In the genomic region with DNA sequence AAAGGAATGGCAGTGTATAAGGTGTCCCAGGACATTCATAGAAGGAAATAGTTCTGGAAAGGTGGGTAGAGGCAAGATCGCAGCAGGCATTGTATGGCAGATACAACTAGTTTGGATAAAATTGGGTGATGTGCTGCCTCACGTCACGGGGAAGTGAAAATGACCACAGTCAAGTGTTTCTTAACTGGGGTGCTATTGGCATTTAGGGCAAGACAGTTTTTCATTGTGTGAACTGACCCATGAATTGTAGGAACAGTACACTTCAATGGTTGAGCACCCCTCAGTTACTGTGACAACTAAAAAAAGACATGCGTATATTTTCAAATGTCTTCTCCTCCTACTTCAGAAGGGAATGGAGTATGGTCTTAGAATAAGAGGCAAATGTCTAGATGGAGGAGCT, we compare ENCODE assay signal across 15 cellular contexts. TPM values are rescaled to one million over a fixed set of nuclear protein-coding genes. Genes with fewer than 3 reads are reported as not detected.
DNase-seq lines count a peak whose midpoint lies in the region; ATAC-seq and TF ChIP-seq lines count a peak whose summit lies in the region.
"Had no signal": no experiment of that assay in that cellular context is flagged by ENCODE, and none has a peak within 500 bp of the region (broad histone marks: within the 10 kb centered on the region; RNA-seq: fewer than 3 reads in every experiment).

No MANE protein-coding gene starts in this region.

- no peak for DNase-seq in CD14-positive monocyte (ENCODE audit: low spot score)
- DNase-seq in memory B cell (ENCODE audit: low spot score in 2 of 2), result peak in 1 of 2 donors; percentile 25
- DNase-seq in NCI-H1417 treated with DMSO at 0.1 percent for 48 hours (lab: John Stamatoyannopoulos, UW), result no peak
- no peak for DNase-seq in transverse colon
- DNase-seq in esophagus squamous epithelium (lab: John Stamatoyannopoulos, UW), result no peak
- DNase-seq: Caco-2; CD4-positive, CD25-positive, alpha-beta regulatory T cell; NCI-H1092 treated with DMSO at 0.1 percent for 48 hours; NCI-H510A treated with DMSO at 0.1 percent for 48 hours; NCI-H774 had no signal

- ATAC-seq in HG03439 (IDR thresholded peaks at IDR 0.05; ENCODE audit: unreplicated experiment) (peak; percentile 53), memory B cell (ENCODE audit: low read depth) (peak; percentile 97), HG02571 (IDR thresholded peaks at IDR 0.05; ENCODE audit: unreplicated experiment) (no peak)

- peak overlapping the region; percentile 25; the same call in 1 of the 2 replicates for H3K4me2 ChIP-seq in OCI-LY3 (ENCODE audit: low read length)
- H3K4me2 ChIP-seq: KMS-11 had no signal

- peaks cover 0 to 4% (median 3%) of the 10 kb centered on the region in 3 donors for H3K27me3 Mint-ChIP-seq in CD14-positive monocyte (ENCODE audit: low read depth in 3 of 3)
- H3K27me3 Mint-ChIP-seq in memory B cell, result no peaks in the 10 kb centered on the region
- H3K27me3 Mint-ChIP-seq: CD4-positive, CD25-positive, alpha-beta regulatory T cell had no signal

- H3K27ac ChIP-seq in OCI-LY3 (ENCODE audit: low read length), result no peak overlapping the region
- H3K27ac ChIP-seq in transverse colon, result no peak overlapping the region
- no peak overlapping the region for H3K27ac ChIP-seq in esophagus squamous epithelium
- H3K27ac ChIP-seq: KMS-11, Peyer's patch had no signal

- in situ Hi-C loops in transverse colon (cut with MboI; ENCODE audit: low pct_ligation_motif_present in 1 of 4, low pct_unique_long_range_greater_than_20kb in 1 of 4, low sequenced_read_pairs in 3 of 4), result no loop called here

- H3K27me3 ChIP-seq in OCI-LY3 (ENCODE audit: low read depth, low read length), result no peaks in the 10 kb centered on the region
- H3K27me3 ChIP-seq in transverse colon, result no peaks in the 10 kb centered on the region
- H3K27me3 ChIP-seq in esophagus squamous epithelium, result peaks cover 0 to 3% (median 0%) of the 10 kb centered on the region in 4 donors
- H3K27me3 ChIP-seq: Peyer's patch had no signal

- no peak overlapping the region for H3K9ac ChIP-seq in OCI-LY3 (ENCODE audit: low read length)
- H3K9ac ChIP-seq: KMS-11 had no signal

- H3K36me3 Mint-ChIP-seq in CD14-positive monocyte (peaks cover 0 to 2% of the 10 kb centered on the region in 2 donors), memory B cell (no peaks in the 10 kb centered on the region)
- H3K36me3 Mint-ChIP-seq: CD4-positive, CD25-positive, alpha-beta regulatory T cell had no signal

- TF ChIP-seq POLR2A in transverse colon (IDR thresholded peaks at IDR 0.05) (no peak), esophagus squamous epithelium (IDR thresholded peaks at IDR 0.05) (no peak)

- H3K79me2 ChIP-seq in OCI-LY3 (ENCODE audit: low read length), result no peaks in the 10 kb centered on the region

- TF ChIP-seq CTCF in CD14-positive monocyte (IDR thresholded peaks at IDR 0.05), result no peak
- TF ChIP-seq CTCF in OCI-LY3 (IDR thresholded peaks at IDR 0.05; ENCODE audit: low read depth, low read length), result no peak
- TF ChIP-seq CTCF in transverse colon (IDR thresholded peaks at IDR 0.05), result no peak
- TF ChIP-seq CTCF in esophagus squamous epithelium (IDR thresholded peaks at IDR 0.05), result no peak

- H3K9me3 Mint-ChIP-seq in CD14-positive monocyte, result peaks cover 0 to 5% (median 0%) of the 10 kb centered on the region in 7 donors
- no peaks in the 10 kb centered on the region for H3K9me3 Mint-ChIP-seq in memory B cell

- no peak for TF ChIP-seq EP300 in transverse colon (IDR thresholded peaks at IDR 0.05; ENCODE audit: low read depth)

- H3K27ac Mint-ChIP-seq in CD14-positive monocyte, result peak overlapping the region; percentile 1 to 84 (median 43)
- H3K27ac Mint-ChIP-seq in memory B cell, result peak overlapping the region; percentile 93
- H3K27ac Mint-ChIP-seq: CD4-positive, CD25-positive, alpha-beta regulatory T cell had no signal

- H3K4me3 Mint-ChIP-seq in CD14-positive monocyte (peak overlapping the region; percentile 13 to 87), memory B cell (peak overlapping the region; percentile 36)
- H3K4me3 Mint-ChIP-seq: CD4-positive, CD25-positive, alpha-beta regulatory T cell had no signal

- H3K4me3 ChIP-seq in OCI-LY3 (ENCODE audit: low read length) (no peak overlapping the region), transverse colon (no peak overlapping the region), esophagus squamous epithelium (no peak overlapping the region)
- H3K4me3 ChIP-seq: Peyer's patch had no signal

- H4K20me1 ChIP-seq in OCI-LY3 (ENCODE audit: insufficient read depth, low read length), result no peaks in the 10 kb centered on the region

- intact Hi-C loops in CD14-positive monocyte (cut with micrococcal nuclease) (no loop called here), transverse colon (cut with DNase I; ENCODE audit: low total_unique reads) (no loop called here), esophagus squamous epithelium (cut with DNase I) (no loop called here)

- H3K9me3 ChIP-seq in OCI-LY3 (ENCODE audit: insufficient read depth, low read length), result no peaks in the 10 kb centered on the region
- H3K9me3 ChIP-seq in transverse colon, result no peaks in the 10 kb centered on the region
- H3K9me3 ChIP-seq in esophagus squamous epithelium, result no peaks in the 10 kb centered on the region
- H3K9me3 ChIP-seq: Caco-2, Peyer's patch had no signal

- no peak overlapping the region; the same call in 1 of the 2 replicates for H2AFZ ChIP-seq in OCI-LY3 (ENCODE audit: low read depth, low read length)

- H3K4me1 Mint-ChIP-seq in CD14-positive monocyte (peaks cover 19% of the 10 kb centered on the region), memory B cell (peaks cover 19% of the 10 kb centered on the region)
- H3K4me1 Mint-ChIP-seq: CD4-positive, CD25-positive, alpha-beta regulatory T cell had no signal

- peaks cover 26% of the 10 kb centered on the region for H3K4me1 ChIP-seq in OCI-LY3 (ENCODE audit: low read length)
- H3K4me1 ChIP-seq in transverse colon, result no peaks in the 10 kb centered on the region
- no peaks in the 10 kb centered on the region for H3K4me1 ChIP-seq in esophagus squamous epithelium
- H3K4me1 ChIP-seq: Caco-2, Peyer's patch had no signal

- 73 to 82% methylated on average over 3 to 4 of the region's 4 CpGs for WGBS in transverse colon (ENCODE audit: low coverage in 1 of 2), 2 donors
- WGBS in esophagus squamous epithelium, 2 donors, result 78 to 86% methylated on average over 4 of the region's 4 CpGs

- H3K36me3 ChIP-seq in OCI-LY3 (replicated peaks; ENCODE audit: low read depth, low read length) (no peaks in the 10 kb centered on the region), transverse colon (no peaks in the 10 kb centered on the region), esophagus squamous epithelium (no peaks in the 10 kb centered on the region)
- H3K36me3 ChIP-seq: Peyer's patch had no signal

RNA-seq across cellular contexts. Expression of a gene that starts 22.3 kb away (rescaled TPM):
- polyA plus RNA-seq in CD14-positive monocyte, result 100 to 1,000 TPM in 1 of 2 donors, 10 to 100 TPM in 1; 72.4 to 101 TPM
- total RNA-seq in transverse colon, result 1 to 10 TPM in 3 of 4 donors, under 1 TPM in 1; 0.20 to 8.4 (median 2.6) TPM
- 1 to 10 TPM in 3 of 4 donors, under 1 TPM in 1; 0.42 to 5.1 (median 1.8) TPM for total RNA-seq in esophagus squamous epithelium
- total RNA-seq: CD4-positive, CD25-positive, alpha-beta regulatory T cell had no signal
